12 cellular contexts compared by ENCODE assay signal in genomic region chr17:64229815-64230550, GRCh38. TPM values are rescaled to one million over a fixed set of nuclear protein-coding genes. Genes with fewer than 3 reads are reported as not detected.
A peak's percentile ranks its signal among the peaks of the same experiment; 100 is the strongest.
DNase-seq lines count a peak whose midpoint lies in the region; ATAC-seq and TF ChIP-seq lines count a peak whose summit lies in the region.
"Had no signal": no experiment of that assay in that cellular context is flagged by ENCODE, and none has a peak within 500 bp of the region (broad histone marks: within the 10 kb centered on the region; RNA-seq: fewer than 3 reads in every experiment).

No MANE protein-coding gene starts in this region.

- TF ChIP-seq CTCF in thoracic aorta (IDR thresholded peaks at IDR 0.05), result no peak

- H3K27me3 ChIP-seq in SJSA1 (replicated peaks) (no peaks in the 10 kb centered on the region), esophagus (ENCODE audit: control insufficient read depth in 1 of 2, insufficient read depth in 2 of 2, low read length in 2 of 2) (no peaks in the 10 kb centered on the region), mesenchymal stem cell (ENCODE audit: control insufficient read depth in 1 of 2, insufficient read depth in 1 of 2, low read length in 2 of 2) (no peaks in the 10 kb centered on the region), thoracic aorta (replicated peaks; ENCODE audit: insufficient read depth) (no peaks in the 10 kb centered on the region)
- H3K27me3 ChIP-seq: BLaER1 had no signal

- H3K4me3 ChIP-seq in SJSA1, result no peak overlapping the region
- no peak overlapping the region for H3K4me3 ChIP-seq in esophagus (ENCODE audit: low read depth in 1 of 2, low read length in 2 of 2)
- peak overlapping the region in 1 of 2 experiments; percentile 2 for H3K4me3 ChIP-seq in mesenchymal stem cell (ENCODE audit: insufficient read depth in 1 of 2, low read depth in 1 of 2, low read length in 2 of 2)
- H3K4me3 ChIP-seq in thoracic aorta, result no peak overlapping the region
- H3K4me3 ChIP-seq: BLaER1 had no signal

- no peak for ATAC-seq in thoracic aorta (ENCODE audit: insufficient number of reproducible peaks, low FRiP score, low read depth)
- ATAC-seq: HCT116 had no signal

- H2BK12ac ChIP-seq in mesenchymal stem cell (ENCODE audit: low read length in 2 of 2), result peak overlapping the region in 1 of 2 experiments; percentile 96

- no peak overlapping the region for H3K23ac ChIP-seq in mesenchymal stem cell (ENCODE audit: low read length in 2 of 2)

- 77 to 81% methylated on average over 5 of the region's 5 CpGs for WGBS in esophagus, 2 donors
- 96% methylated on average over 4 of the region's 5 CpGs for whole genome bisulfite sequencing in mesenchymal stem cell

- H4K8ac ChIP-seq in mesenchymal stem cell (ENCODE audit: low read length), result peak overlapping the region; percentile 23

- no peaks in the 10 kb centered on the region for H3K36me3 ChIP-seq in SJSA1
- no peaks in the 10 kb centered on the region for H3K36me3 ChIP-seq in esophagus (ENCODE audit: control insufficient read depth in 2 of 2, insufficient read depth in 2 of 2, low read length in 1 of 2)
- no peaks in the 10 kb centered on the region for H3K36me3 ChIP-seq in mesenchymal stem cell (ENCODE audit: control insufficient read depth in 1 of 2, insufficient read depth in 2 of 2, low read depth in 1 of 2, low read length in 2 of 2)
- H3K36me3 ChIP-seq in thoracic aorta, result no peaks in the 10 kb centered on the region
- H3K36me3 ChIP-seq: BLaER1 had no signal

- peak overlapping the region; percentile 94 for H4K91ac ChIP-seq in mesenchymal stem cell (ENCODE audit: low read length)

- H3K14ac ChIP-seq in mesenchymal stem cell (ENCODE audit: low read length in 2 of 2), result peak overlapping the region in 1 of 2 experiments; percentile 92

- peaks cover 30% of the 10 kb centered on the region for H3K79me1 ChIP-seq in mesenchymal stem cell (replicated peaks; ENCODE audit: low read length, poor library complexity, severe bottlenecking)

- H2BK15ac ChIP-seq in mesenchymal stem cell (ENCODE audit: low read depth, poor library complexity, severe bottlenecking), result no peak overlapping the region

- DNase-seq in SJSA1 (ENCODE audit: low read depth in 1 of 2, low spot score in 2 of 2), result no peak
- DNase-seq in mesenchymal stem cell, result no peak
- no peak for DNase-seq in thoracic aorta (ENCODE audit: low spot score)
- DNase-seq in cerebellar nuclear complex (lab: John Stamatoyannopoulos, UW), result no peak
- DNase-seq in RKO (ENCODE audit: low spot score), result no peak
- no peak for DNase-seq in NCI-H524 treated with DMSO at 0.1 percent for 48 hours (lab: John Stamatoyannopoulos, UW)
- no peak for DNase-seq in NCI-H2171 treated with DMSO at 0.1 percent for 48 hours (lab: John Stamatoyannopoulos, UW)
- DNase-seq: activated naive CD4-positive, alpha-beta T cell treated with Interleukin-2 at 50 U/mL for 16 hours; MM.1S had no signal

- peak overlapping the region; percentile 40 to 79 for H3K18ac ChIP-seq in mesenchymal stem cell (ENCODE audit: low read depth in 1 of 2, low read length in 2 of 2)

- no peak overlapping the region for H3K4me2 ChIP-seq in mesenchymal stem cell (ENCODE audit: low read length, poor library complexity, severe bottlenecking)
- H3K4me2 ChIP-seq: BLaER1 had no signal

- peak overlapping the region; percentile 99 for H2AK5ac ChIP-seq in mesenchymal stem cell (ENCODE audit: low read length, severe bottlenecking)

- peak overlapping the region; percentile 53 for H3K9ac ChIP-seq in mesenchymal stem cell (ENCODE audit: low read length)
- H3K9ac ChIP-seq: BLaER1 had no signal

- H2BK120ac ChIP-seq in mesenchymal stem cell (ENCODE audit: low read depth, low read length), result peak overlapping the region; percentile 77

- H3K4me1 ChIP-seq in SJSA1 (replicated peaks), result peaks cover 17% of the 10 kb centered on the region
- peaks cover 0 to 12% of the 10 kb centered on the region in 2 donors for H3K4me1 ChIP-seq in esophagus (ENCODE audit: control insufficient read depth in 2 of 2, insufficient read depth in 2 of 2, low read length in 1 of 2)
- H3K4me1 ChIP-seq in mesenchymal stem cell (ENCODE audit: control insufficient read depth, insufficient read depth, low read depth, low read length), result peaks cover 13% of the 10 kb centered on the region
- peaks cover 19 to 28% of the 10 kb centered on the region in 2 donors for H3K4me1 ChIP-seq in thoracic aorta (ENCODE audit: control insufficient read depth in 1 of 2, low read depth in 2 of 2)
- H3K4me1 ChIP-seq: BLaER1 had no signal

- peak overlapping the region; percentile 10 to 32 for H3K4ac ChIP-seq in mesenchymal stem cell (ENCODE audit: low read depth in 1 of 2, low read length in 2 of 2)

- no peak overlapping the region for H2AFZ ChIP-seq in mesenchymal stem cell (ENCODE audit: low read depth, low read length)

- H2BK5ac ChIP-seq in mesenchymal stem cell (ENCODE audit: low read depth, low read length, poor library complexity, severe bottlenecking), result peak overlapping the region; percentile 40

- H3K9me3 ChIP-seq in SJSA1 (replicated peaks) (no peaks in the 10 kb centered on the region), esophagus (ENCODE audit: control insufficient read depth in 2 of 2, insufficient read depth in 1 of 2, low read depth in 1 of 2, low read length in 1 of 2) (no peaks in the 10 kb centered on the region), mesenchymal stem cell (ENCODE audit: control insufficient read depth, low read length) (no peaks in the 10 kb centered on the region), thoracic aorta (no peaks in the 10 kb centered on the region)
- H3K9me3 ChIP-seq: BLaER1 had no signal

- H3K27ac ChIP-seq in SJSA1, result peak overlapping the region; percentile 24
- H3K27ac ChIP-seq in esophagus (ENCODE audit: low read depth in 2 of 2, low read length in 1 of 2), result peak overlapping the region; percentile 79 to 85
- H3K27ac ChIP-seq in mesenchymal stem cell (ENCODE audit: low read length, poor library complexity, severe bottlenecking), result peak overlapping the region; percentile 61
- peak overlapping the region; percentile 79 to 84 for H3K27ac ChIP-seq in thoracic aorta
- H3K27ac ChIP-seq: BLaER1 had no signal

RNA-seq across cellular contexts. Expression of gene TEX2, which starts 33.1 kb away (rescaled TPM):
- 10.7 and 13.7 TPM in 2 replicates for total RNA-seq in SJSA1 (2014; rRNA removed; shearing (Covaris generic))
- 10 to 100 TPM in 1 of 2 donors, 1 to 10 TPM in 1; 7.9 to 10.6 TPM for polyA plus RNA-seq in esophagus
- polyA plus RNA-seq in mesenchymal stem cell (2013, experiment 1 of 2), result 14.2 TPM
- 13.9 TPM for polyA plus RNA-seq in mesenchymal stem cell (2013, experiment 2 of 2)
- 10 to 100 TPM; 27.5 to 70.7 TPM for total RNA-seq in thoracic aorta

Comparison
In these comparisons a context has a peak if more than half of its experiments do, and no peak if none do; other contexts are left out.
1. H3K27ac ChIP-seq: peak in every context shown above with its lines; median percentile 82 in esophagus; 82 in thoracic aorta; 61 in mesenchymal stem cell; 24 in SJSA1.